1 cellular context compared by ENCODE assay signal in genomic region chr6:112701201-112701600, GRCh38.
A peak's percentile ranks its signal among the peaks of the same experiment; 100 is the strongest.
TF ChIP-seq lines count a peak whose summit lies in the region.

No MANE protein-coding gene starts in this region.

TF ChIP-seq in HEK293, 187 proteins besides CTCF, POLR2A, EP300 and RAD21 (continued from another document and continues in another):
- no peak for TF ChIP-seq SCRT1 (tag by site-specific recombination; IDR thresholded peaks at IDR 0.05; ENCODE audit: borderline replicate concordance)
- TF ChIP-seq MZF1 (tag by site-specific recombination; IDR thresholded peaks at IDR 0.05; ENCODE audit: borderline replicate concordance) = peak; percentile 89
- no peak for TF ChIP-seq ZNF658 (tag by site-specific recombination; IDR thresholded peaks at IDR 0.05)
- peak; percentile 51; the same call in 1 of the 2 replicates for TF ChIP-seq IKZF3 (tag by site-specific recombination; IDR thresholded peaks at IDR 0.05)
- no peak for TF ChIP-seq ZBTB11 (tag by site-specific recombination; conservative IDR thresholded peaks at IDR 0.05; ENCODE audit: low read depth)
- peak; percentile 79 for TF ChIP-seq ZNF24 (tag by site-specific recombination; IDR thresholded peaks at IDR 0.05)
- TF ChIP-seq ZNF544 (tag by site-specific recombination; IDR thresholded peaks at IDR 0.05) = no peak
- TF ChIP-seq ZNF362 (tag by site-specific recombination; IDR thresholded peaks at IDR 0.05) = no peak
- TF ChIP-seq OVOL3 (tag by site-specific recombination; IDR thresholded peaks at IDR 0.05) = no peak
- no peak for TF ChIP-seq AEBP2 (tag by site-specific recombination; IDR thresholded peaks at IDR 0.05; ENCODE audit: borderline replicate concordance)
- no peak for TF ChIP-seq HOXA7 (CRISPR knock-in tag; IDR thresholded peaks at IDR 0.05; ENCODE audit: borderline replicate concordance)
- no peak for TF ChIP-seq PRDM2 (tag by site-specific recombination; IDR thresholded peaks at IDR 0.05; ENCODE audit: borderline replicate concordance)
- peak; percentile 38; the same call in 1 of the 2 replicates for TF ChIP-seq PRDM6 (tag by site-specific recombination; IDR thresholded peaks at IDR 0.05)
- TF ChIP-seq ZNF146 (tag by site-specific recombination; IDR thresholded peaks at IDR 0.05) = no peak
- TF ChIP-seq ZNF292 (tag by site-specific recombination; IDR thresholded peaks at IDR 0.05; ENCODE audit: borderline replicate concordance, low read depth) = no peak
- no peak for TF ChIP-seq HOXD13 (CRISPR knock-in tag; IDR thresholded peaks at IDR 0.05; ENCODE audit: borderline replicate concordance)
- TF ChIP-seq ZNF521 (tag by site-specific recombination; IDR thresholded peaks at IDR 0.05) = no peak
- no peak for TF ChIP-seq ZNF677 (tag by site-specific recombination; IDR thresholded peaks at IDR 0.05)
- no peak for TF ChIP-seq ZNF26 (tag by site-specific recombination; IDR thresholded peaks at IDR 0.05)
- TF ChIP-seq ZNF549 (tag by site-specific recombination; IDR thresholded peaks at IDR 0.05) = no peak
- TF ChIP-seq PATZ1 (tag by site-specific recombination; IDR thresholded peaks at IDR 0.05) = peak; percentile 62
- TF ChIP-seq GLI4 (tag by site-specific recombination; IDR thresholded peaks at IDR 0.05) = no peak
- TF ChIP-seq ZBTB6 (tag by site-specific recombination; IDR thresholded peaks at IDR 0.05) = no peak
- TF ChIP-seq INSM2 (tag by site-specific recombination; IDR thresholded peaks at IDR 0.05) = peak; percentile 52; the same call in 1 of the 2 replicates
- peak; percentile 17; the same call in 1 of the 2 replicates for TF ChIP-seq ZNF558 (tag by site-specific recombination; IDR thresholded peaks at IDR 0.05)
- TF ChIP-seq PRDM1 (tag by site-specific recombination; IDR thresholded peaks at IDR 0.05) = no peak
- TF ChIP-seq ZNF670 (tag by site-specific recombination; IDR thresholded peaks at IDR 0.05; ENCODE audit: low read depth) = no peak
- TF ChIP-seq ZNF169 (tag by site-specific recombination; IDR thresholded peaks at IDR 0.05) = no peak
- TF ChIP-seq ZNF114 (tag by site-specific recombination; IDR thresholded peaks at IDR 0.05) = no peak
- no peak for TF ChIP-seq ZNF302 (tag by site-specific recombination; IDR thresholded peaks at IDR 0.05; ENCODE audit: low read depth)
- no peak; the same call in 1 of the 2 replicates for TF ChIP-seq ZNF398 (tag by site-specific recombination; IDR thresholded peaks at IDR 0.05)
- TF ChIP-seq ZNF654 (tag by site-specific recombination; IDR thresholded peaks at IDR 0.05; ENCODE audit: low read depth) = no peak
- TF ChIP-seq ZNF354C (tag by site-specific recombination; IDR thresholded peaks at IDR 0.05; ENCODE audit: borderline replicate concordance, low read depth) = no peak
